ENCODE assay signal across 7 cellular contexts in genomic region chrX:53445977-53446376, GRCh38. TPM values are rescaled to one million over a fixed set of nuclear protein-coding genes. Genes with fewer than 3 reads are reported as not detected.
DNase-seq lines count a peak whose midpoint lies in the region; ATAC-seq and TF ChIP-seq lines count a peak whose summit lies in the region.

No MANE protein-coding gene starts in this region.

- no peaks in the 10 kb centered on the region for H3K9me3 ChIP-seq in mucosa of descending colon

- no peak overlapping the region for H3K4me3 ChIP-seq in mucosa of descending colon

- H3K4me1 Mint-ChIP-seq in central memory CD8-positive, alpha-beta T cell, result no peaks in the 10 kb centered on the region

- H3K36me3 ChIP-seq in mucosa of descending colon (ENCODE audit: low read depth), result no peaks in the 10 kb centered on the region

- peak; percentile 18 for TF ChIP-seq CTCF in mucosa of descending colon (IDR thresholded peaks at IDR 0.05)

- H3K27me3 Mint-ChIP-seq in central memory CD8-positive, alpha-beta T cell, result no peaks in the 10 kb centered on the region

- H3K27ac Mint-ChIP-seq in central memory CD8-positive, alpha-beta T cell (ENCODE audit: low read depth), result no peak overlapping the region

- ATAC-seq in central memory CD8-positive, alpha-beta T cell (replicated peaks; ENCODE audit: extremely low read depth, poor library complexity, severe bottlenecking), result peak; percentile 46
- ATAC-seq in mucosa of descending colon, result peak; percentile 31
- ATAC-seq in HG03108 (IDR thresholded peaks at IDR 0.05; ENCODE audit: unreplicated experiment), result no peak
- no peak for ATAC-seq in GM18909 (IDR thresholded peaks at IDR 0.05; ENCODE audit: poor library complexity, unreplicated experiment)

- H3K4me3 Mint-ChIP-seq in central memory CD8-positive, alpha-beta T cell, result no peak overlapping the region

- no peaks in the 10 kb centered on the region for H3K9me3 Mint-ChIP-seq in central memory CD8-positive, alpha-beta T cell

- DNase-seq in EL (peak; percentile 30), KBM-7 (peak; percentile 66), SW480 (ENCODE audit: low spot score) (peak; percentile 37), mucosa of descending colon (peak in 2 of 3 donors; percentile 65 to 67)
- peak; percentile 14 to 18 for DNase-seq in central memory CD8-positive, alpha-beta T cell (ENCODE audit: low spot score in 2 of 2)

- in situ Hi-C loops in KBM-7 (cut with MboI; ENCODE audit: low pct_unique_long_range_greater_than_20kb, low sequenced_read_pairs), result loop anchor here (10.0 kb wide), 1 partner anchor 131 kb away; no protein-coding TSS in a partner anchor

- no peaks in the 10 kb centered on the region for H3K36me3 Mint-ChIP-seq in central memory CD8-positive, alpha-beta T cell (ENCODE audit: insufficient read depth)

- intact Hi-C loops in mucosa of descending colon (cut with DNase I, micrococcal nuclease), result loop anchor here in 1 of 2 donors (10.0 kb wide), 1 partner anchor 131 kb away; no protein-coding TSS in a partner anchor

- H3K4me1 ChIP-seq in mucosa of descending colon (ENCODE audit: low read depth), result no peaks in the 10 kb centered on the region

RNA-seq across cellular contexts. Expression of gene HSD17B10, which starts 11.8 kb away (rescaled TPM):
- 10 to 100 TPM; 53.4 to 75.8 (median 60.3) TPM for total RNA-seq in mucosa of descending colon

RNA-seq across cellular contexts. Expression of gene RIBC1, which starts 23.3 kb away (rescaled TPM):
- under 1 TPM; 0.43 to 0.94 (median 0.76) TPM for total RNA-seq in mucosa of descending colon

RNA-seq across cellular contexts. Expression of gene SMC1A, which starts 23.5 kb away (rescaled TPM):
- total RNA-seq in mucosa of descending colon, result 10 to 100 TPM; 48.2 to 75.0 (median 72.8) TPM

Comparison
In these comparisons a context has a peak if more than half of its experiments do, and no peak if none do; other contexts are left out.
1. DNase-seq: peak in every context shown above with its lines; median percentile 66 in KBM-7; 66 in mucosa of descending colon; 37 in SW480; 30 in EL; 16 in central memory CD8-positive, alpha-beta T cell.
2. ATAC-seq: peak in central memory CD8-positive, alpha-beta T cell (single experiment) and mucosa of descending colon (single experiment); none in HG03108 (single experiment) and GM18909 (single experiment).